ENCODE assay signal across 1 cellular context in the genomic region with DNA sequence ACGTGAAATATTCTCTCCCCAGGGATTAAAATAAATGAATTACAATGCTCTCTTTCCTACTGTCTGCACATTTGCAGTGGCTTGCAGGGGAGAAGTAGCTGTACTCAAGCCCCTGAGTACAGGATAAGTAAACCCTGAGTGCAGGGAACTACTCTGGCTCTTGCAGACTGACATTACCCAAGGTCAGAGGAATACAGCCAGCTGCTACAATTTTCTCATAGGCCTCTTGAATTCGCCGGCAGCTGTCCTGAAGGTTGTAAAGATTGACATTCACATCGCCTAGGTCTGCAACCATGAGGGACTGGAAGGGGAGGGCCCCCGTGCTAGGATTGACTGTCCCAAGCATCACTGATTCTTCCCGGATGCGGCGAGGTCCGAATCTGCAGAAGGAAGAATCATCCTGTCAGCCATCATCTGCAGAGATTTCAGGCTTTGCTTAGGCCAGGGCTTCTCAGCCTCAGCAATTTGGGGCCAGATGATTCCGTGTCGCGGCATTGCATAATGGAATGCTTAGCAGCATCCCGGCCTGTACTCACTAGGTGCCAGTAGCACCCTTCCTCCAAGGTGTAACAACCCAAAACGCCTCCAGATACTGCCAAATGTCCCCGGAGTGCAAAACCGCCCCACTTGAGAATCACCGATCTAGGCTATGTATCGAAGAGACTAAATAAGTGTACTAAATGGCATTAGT.
TF ChIP-seq lines count a peak whose summit lies in the region.

No MANE protein-coding gene starts in this region.

TF ChIP-seq in liver, 16 proteins besides CTCF, POLR2A, EP300 and RAD21:
- TF ChIP-seq, protein P1, sequence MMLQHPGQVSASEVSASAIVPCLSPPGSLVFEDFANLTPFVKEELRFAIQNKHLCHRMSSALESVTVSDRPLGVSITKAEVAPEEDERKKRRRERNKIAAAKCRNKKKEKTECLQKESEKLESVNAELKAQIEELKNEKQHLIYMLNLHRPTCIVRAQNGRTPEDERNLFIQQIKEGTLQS (IDR thresholded peaks at IDR 0.05) = no peak
- TF ChIP-seq SP1 (IDR thresholded peaks at IDR 0.05) = no peak
- TF ChIP-seq RXRA (IDR thresholded peaks at IDR 0.05) = peak in 1 of 2 donors; percentile 10
- TF ChIP-seq EGR1 (IDR thresholded peaks at IDR 0.05; ENCODE audit: low read depth in 2 of 2) = no peak
- peak in 1 of 2 donors; percentile 9 for TF ChIP-seq HNF4A (conservative IDR thresholded peaks at IDR 0.05)
- TF ChIP-seq JUND (IDR thresholded peaks at IDR 0.05) = no peak
- no peak for TF ChIP-seq TAF1 (conservative IDR thresholded peaks at IDR 0.05)
